20 cellular contexts compared by ENCODE assay signal in the genomic region with DNA sequence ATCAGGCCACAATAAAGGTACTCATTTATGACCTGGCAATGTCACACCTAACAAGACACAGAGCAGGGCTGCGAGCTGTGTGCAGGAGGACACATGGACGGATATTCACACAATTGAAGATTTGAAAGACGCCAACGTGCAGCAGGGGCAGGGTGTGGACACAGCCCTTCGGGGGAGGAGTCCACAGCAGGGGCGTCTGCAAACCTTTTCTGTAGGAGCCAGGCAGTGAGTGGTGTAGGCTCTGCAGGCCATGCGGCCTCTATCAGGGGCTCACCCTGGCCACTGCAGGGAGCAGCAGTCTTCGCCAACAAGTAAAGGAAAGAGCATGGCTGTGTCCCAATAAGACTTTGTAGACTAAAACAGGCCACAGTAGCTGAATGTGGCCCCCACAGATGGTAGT.
DNase-seq lines count a peak whose midpoint lies in the region; ATAC-seq, FAIRE-seq and TF ChIP-seq lines count a peak whose summit lies in the region.
"Had no signal": no experiment of that assay in that cellular context is flagged by ENCODE, and none has a peak within 500 bp of the region (broad histone marks: within the 10 kb centered on the region; RNA-seq: fewer than 3 reads in every experiment).

No MANE protein-coding gene starts in this region.

- H4K91ac ChIP-seq in H9 (ENCODE audit: insufficient read length, low read depth, low read length): no peak overlapping the region

- 0 out of 2 replicates have a peak overlapping the region, but pooled peaks have one; percentile 25 for H3K14ac ChIP-seq in H9 (ENCODE audit: insufficient read depth, low read length)

- DNase-seq in GM23338 (ENCODE audit: low spot score) (peak; percentile 17), H9 (peak; percentile 24), NCI-H69 (lab: John Stamatoyannopoulos, UW) (peak; percentile 8), left kidney (ENCODE audit: low read depth, low spot score) (peak; percentile 28), NCI-H2171 (lab: John Stamatoyannopoulos, UW) (no peak), Kasumi-1 (lab: John Stamatoyannopoulos, UW) (no peak), small intestine (no peak)
- DNase-seq: CD4-positive, CD25-positive, alpha-beta regulatory T cell; DMS79; HCEC 1CT; NCI-H1417; NCI-H1694 treated with DMSO at 0.1 percent for 48 hours; NCI-H2081 treated with DMSO at 0.1 percent for 48 hours; NCI-H510A treated with DMSO at 0.1 percent for 48 hours; SIG-M5; SK-N-SH had no signal

- H3K9me3 ChIP-seq in H9 (ENCODE audit: control insufficient read depth, low read depth, low read length): no peaks in the 10 kb centered on the region
- H3K9me3 ChIP-seq in small intestine (ENCODE audit: control insufficient read depth, low read depth): no peaks in the 10 kb centered on the region

- no peaks in the 10 kb centered on the region for H3K79me1 ChIP-seq in H9 (ENCODE audit: insufficient read depth, low read depth, low read length, poor library complexity, severe bottlenecking)

- H3K18ac ChIP-seq in H9 (ENCODE audit: insufficient read length, low read depth, low read length): no peak overlapping the region

- no peak overlapping the region for H3K23ac ChIP-seq in H9 (ENCODE audit: insufficient read length, low read depth, low read length)

- H3K4me1 Mint-ChIP-seq in GM23338 (peaks cover 8% of the 10 kb centered on the region), H9 (peaks cover 7 to 8% of the 10 kb centered on the region in 2 experiments)
- H3K4me1 Mint-ChIP-seq: CD4-positive, CD25-positive, alpha-beta regulatory T cell had no signal

- H4K20me1 ChIP-seq in GM23338 (replicated peaks; ENCODE audit: insufficient read depth): no peaks in the 10 kb centered on the region
- H4K20me1 ChIP-seq in H9 (ENCODE audit: control insufficient read depth, insufficient read depth, insufficient read length): no peaks in the 10 kb centered on the region

- no peak overlapping the region for H4K8ac ChIP-seq in H9 (replicated peaks; ENCODE audit: insufficient read length, low read depth, low read length)

- H2BK12ac ChIP-seq in H9 (ENCODE audit: insufficient read length, low read depth, low read length): no peak overlapping the region

- H3K4me1 ChIP-seq in GM23338 (ENCODE audit: insufficient read depth) (peaks cover 6% of the 10 kb centered on the region; the same call in 1 of the 2 replicates), H9 (ENCODE audit: insufficient read depth, low read length) (no peaks in the 10 kb centered on the region), small intestine (ENCODE audit: control insufficient read depth in 2 of 2, insufficient read depth in 1 of 2, low read depth in 1 of 2, low read length in 1 of 2) (no peaks in the 10 kb centered on the region)

- no peak overlapping the region for H2BK120ac ChIP-seq in H9 (ENCODE audit: low read depth, low read length, poor library complexity, severe bottlenecking)

- H3K27ac ChIP-seq in GM23338 (ENCODE audit: low read depth) (no peak overlapping the region), H9 (ENCODE audit: insufficient read length, low read depth, low read length) (no peak overlapping the region), small intestine (ENCODE audit: low read depth in 1 of 2, low read length in 1 of 2) (no peak overlapping the region)
- H3K27ac ChIP-seq: HL-60, KMS-11 had no signal

- no peak overlapping the region for H3K56ac ChIP-seq in H9 (ENCODE audit: insufficient read length, low read depth, low read length)

- no CpG with 5 or more reads among the region's 8 CpGs for WGBS in H9 (ENCODE audit: extremely low coverage, insufficient read length, low lambda C conversion rate)
- WGBS in small intestine, 3 donors: 62 to 73% (median 67%) methylated on average over 8 of the region's 8 CpGs

- no peak overlapping the region for H2BK15ac ChIP-seq in H9 (ENCODE audit: low read depth, low read length)

- H3K4me3 ChIP-seq in GM23338 (no peak overlapping the region), small intestine (ENCODE audit: low read depth in 1 of 2, low read length in 2 of 2) (no peak overlapping the region)

- peak overlapping the region; percentile 92 for H2AFZ ChIP-seq in GM23338
- no peak overlapping the region for H2AFZ ChIP-seq in H9 (ENCODE audit: low read length)

- FAIRE-seq in small intestine (lab: Jason Lieb, UNC): no peak

- peak; percentile 94 for ATAC-seq in GM23338
- ATAC-seq in GM19328 (IDR thresholded peaks at IDR 0.05; ENCODE audit: unreplicated experiment): no peak
- ATAC-seq: Panc1 had no signal

- H3K23me2 ChIP-seq in H9 (ENCODE audit: insufficient read length, low read depth, low read length, poor library complexity, severe bottlenecking): no peaks in the 10 kb centered on the region

- H3K27me3 ChIP-seq in GM23338 (ENCODE audit: insufficient read depth) (no peaks in the 10 kb centered on the region), H9 (ENCODE audit: insufficient read depth, low read length) (no peaks in the 10 kb centered on the region; the same call in 1 of the 2 replicates), small intestine (ENCODE audit: control insufficient read depth in 2 of 2, insufficient read depth in 2 of 2, low read length in 2 of 2) (no peaks in the 10 kb centered on the region)

- no peak overlapping the region for H3T11ph ChIP-seq in H9 (ENCODE audit: low read length)

- H3K4me2 ChIP-seq in GM23338 (no peak overlapping the region), H9 (ENCODE audit: insufficient read depth, insufficient read length, low read length) (no peak overlapping the region)
- H3K4me2 ChIP-seq: KMS-11, SK-N-SH had no signal

- H3K9me3 Mint-ChIP-seq in GM23338: 0 out of 3 replicates have a peak, but pooled peaks cover 5% of the 10 kb centered on the region
- no peaks in the 10 kb centered on the region; a peak in 1 of 5 replicates for H3K9me3 Mint-ChIP-seq in H9

- H2AK5ac ChIP-seq in H9 (ENCODE audit: insufficient read length, low read length): no peak overlapping the region

- TF ChIP-seq CTCF in GM23338 (conservative IDR thresholded peaks at IDR 0.05; ENCODE audit: low read depth in 2 of 2): no peak
- TF ChIP-seq CTCF in H9 (conservative IDR thresholded peaks at IDR 0.05): no peak

- no peak overlapping the region for H2BK20ac ChIP-seq in H9 (ENCODE audit: low read depth, low read length, poor library complexity, severe bottlenecking)

- H3K79me2 ChIP-seq in GM23338 (replicated peaks; ENCODE audit: insufficient read depth): no peaks in the 10 kb centered on the region
- no peaks in the 10 kb centered on the region for H3K79me2 ChIP-seq in H9 (ENCODE audit: insufficient read depth, low read length)

- H3K9me2 ChIP-seq in GM23338 (ENCODE audit: insufficient read depth): peaks cover 18% of the 10 kb centered on the region; the same call in 1 of the 2 replicates
- H3K9me2 ChIP-seq: SK-N-SH had no signal

- H2BK5ac ChIP-seq in H9 (ENCODE audit: insufficient read length, low read length): no peak overlapping the region

- H3K4ac ChIP-seq in H9 (ENCODE audit: low read depth, low read length): no peak overlapping the region

- H3K36me3 Mint-ChIP-seq in GM23338 (ENCODE audit: low read depth) (no peaks in the 10 kb centered on the region), H9 (ENCODE audit: insufficient read depth in 1 of 3, low read depth in 3 of 3) (no peaks in the 10 kb centered on the region; a peak in 1 of 7 replicates)
- H3K36me3 Mint-ChIP-seq: CD4-positive, CD25-positive, alpha-beta regulatory T cell had no signal

- no peaks in the 10 kb centered on the region for H3K36me3 ChIP-seq in GM23338 (ENCODE audit: insufficient read depth)
- H3K36me3 ChIP-seq in small intestine (ENCODE audit: control insufficient read depth in 2 of 2, insufficient read depth in 2 of 2, low read length in 2 of 2): no peaks in the 10 kb centered on the region

- H3K4me3 Mint-ChIP-seq in GM23338: no peak overlapping the region
- H3K4me3 Mint-ChIP-seq in H9: no peak overlapping the region

- H3K27me3 Mint-ChIP-seq in GM23338 (ENCODE audit: insufficient read depth, low read depth, poor library complexity): no peaks in the 10 kb centered on the region
- peaks cover 30% of the 10 kb centered on the region for H3K27me3 Mint-ChIP-seq in H9 (ENCODE audit: low read depth)
- H3K27me3 Mint-ChIP-seq: CD4-positive, CD25-positive, alpha-beta regulatory T cell had no signal

- H3K27ac Mint-ChIP-seq in GM23338 (no peak overlapping the region), H9 (no peak overlapping the region)
- H3K27ac Mint-ChIP-seq: CD4-positive, CD25-positive, alpha-beta regulatory T cell had no signal

- no peak overlapping the region for H4K5ac ChIP-seq in H9 (ENCODE audit: insufficient read length, low read depth, low read length)

- H3K9ac ChIP-seq in H9 (ENCODE audit: extremely low read depth, insufficient read length, low read length): no peak overlapping the region
- H3K9ac ChIP-seq: KMS-11, SK-N-SH had no signal

- no peaks in the 10 kb centered on the region for H3F3A ChIP-seq in GM23338 (replicated peaks; ENCODE audit: low read depth)

TF ChIP-seq in GM23338, 12 proteins besides CTCF, POLR2A, EP300 and RAD21 (continues in another document):
- TF ChIP-seq POLR2AphosphoS5 (IDR thresholded peaks at IDR 0.05; ENCODE audit: low read depth): no peak
- no peak for TF ChIP-seq EZH2phosphoT487 (IDR thresholded peaks at IDR 0.05; ENCODE audit: unreplicated experiment)
- TF ChIP-seq, protein P1, sequence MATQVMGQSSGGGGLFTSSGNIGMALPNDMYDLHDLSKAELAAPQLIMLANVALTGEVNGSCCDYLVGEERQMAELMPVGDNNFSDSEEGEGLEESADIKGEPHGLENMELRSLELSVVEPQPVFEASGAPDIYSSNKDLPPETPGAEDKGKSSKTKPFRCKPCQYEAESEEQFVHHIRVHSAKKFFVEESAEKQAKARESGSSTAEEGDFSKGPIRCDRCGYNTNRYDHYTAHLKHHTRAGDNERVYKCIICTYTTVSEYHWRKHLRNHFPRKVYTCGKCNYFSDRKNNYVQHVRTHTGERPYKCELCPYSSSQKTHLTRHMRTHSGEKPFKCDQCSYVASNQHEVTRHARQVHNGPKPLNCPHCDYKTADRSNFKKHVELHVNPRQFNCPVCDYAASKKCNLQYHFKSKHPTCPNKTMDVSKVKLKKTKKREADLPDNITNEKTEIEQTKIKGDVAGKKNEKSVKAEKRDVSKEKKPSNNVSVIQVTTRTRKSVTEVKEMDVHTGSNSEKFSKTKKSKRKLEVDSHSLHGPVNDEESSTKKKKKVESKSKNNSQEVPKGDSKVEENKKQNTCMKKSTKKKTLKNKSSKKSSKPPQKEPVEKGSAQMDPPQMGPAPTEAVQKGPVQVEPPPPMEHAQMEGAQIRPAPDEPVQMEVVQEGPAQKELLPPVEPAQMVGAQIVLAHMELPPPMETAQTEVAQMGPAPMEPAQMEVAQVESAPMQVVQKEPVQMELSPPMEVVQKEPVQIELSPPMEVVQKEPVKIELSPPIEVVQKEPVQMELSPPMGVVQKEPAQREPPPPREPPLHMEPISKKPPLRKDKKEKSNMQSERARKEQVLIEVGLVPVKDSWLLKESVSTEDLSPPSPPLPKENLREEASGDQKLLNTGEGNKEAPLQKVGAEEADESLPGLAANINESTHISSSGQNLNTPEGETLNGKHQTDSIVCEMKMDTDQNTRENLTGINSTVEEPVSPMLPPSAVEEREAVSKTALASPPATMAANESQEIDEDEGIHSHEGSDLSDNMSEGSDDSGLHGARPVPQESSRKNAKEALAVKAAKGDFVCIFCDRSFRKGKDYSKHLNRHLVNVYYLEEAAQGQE (IDR thresholded peaks at IDR 0.05; ENCODE audit: unreplicated experiment): no peak
- TF ChIP-seq EZH2 (IDR thresholded peaks at IDR 0.05; ENCODE audit: low read depth, unreplicated experiment): no peak
- TF ChIP-seq ZNF331 (CRISPR knock-in tag; IDR thresholded peaks at IDR 0.05; ENCODE audit: low read depth): no peak

Comparison
In these comparisons a context has a peak if more than half of its experiments do, and no peak if none do; other contexts are left out.
1. DNase-seq: peak in GM23338 (single experiment), H9 (single experiment), NCI-H69 (single experiment) and left kidney (single experiment); none in NCI-H2171 (single experiment), Kasumi-1 (0 of 2) and small intestine (single experiment).